27 cellular contexts compared by ENCODE assay signal in genomic region chr18:49045585-49045984, GRCh38.
A peak's percentile ranks its signal among the peaks of the same experiment; 100 is the strongest.
DNase-seq lines count a peak whose midpoint lies in the region; ATAC-seq and TF ChIP-seq lines count a peak whose summit lies in the region.
"Had no signal": no experiment of that assay in that cellular context is flagged by ENCODE, and none has a peak within 500 bp of the region (broad histone marks: within the 10 kb centered on the region; RNA-seq: fewer than 3 reads in every experiment).

No MANE protein-coding gene starts in this region.

- peaks cover 27% of the 10 kb centered on the region for H3K4me1 ChIP-seq in OCI-LY1 (ENCODE audit: insufficient read depth, low read length, severe bottlenecking)

- peak overlapping the region; percentile 47 for H3K27ac Mint-ChIP-seq in stimulated activated naive CD8-positive, alpha-beta T cell treated with anti-CD3 and anti-CD28 coated beads, Interleukin-15, Interleukin-2, amounts not matched to agents 100 ng/mL and 50 ng/mL, for 24 hours
- peak overlapping the region in 2 of 6 donors; percentile 19 to 60 for H3K27ac Mint-ChIP-seq in immature natural killer cell
- H3K27ac Mint-ChIP-seq in stimulated activated naive CD8-positive, alpha-beta T cell treated with anti-CD3 and anti-CD28 coated beads, Interleukin-15, amount 100 ng/mL, for 72 hours: peak overlapping the region; percentile 14 to 59
- H3K27ac Mint-ChIP-seq: activated CD4-positive, alpha-beta memory T cell treated with anti-CD3 and anti-CD28 coated beads, Interleukin-2, amount 10 ng/mL, durations not matched to agents 7 days and 5 days; IgD-negative memory B cell; memory B cell; type B pancreatic cell had no signal

- no peak overlapping the region for H3K4me2 ChIP-seq in OCI-LY1 (ENCODE audit: low read length)
- H3K4me2 ChIP-seq: A549 had no signal

- peaks cover 21% of the 10 kb centered on the region; the same call in 1 of the 2 replicates for H3K36me3 ChIP-seq in OCI-LY1 (ENCODE audit: insufficient read depth, low read length)

- no peak overlapping the region for H3K4me3 Mint-ChIP-seq in stimulated activated naive CD8-positive, alpha-beta T cell treated with anti-CD3 and anti-CD28 coated beads, Interleukin-15, Interleukin-2, amounts not matched to agents 100 ng/mL and 50 ng/mL, for 24 hours
- H3K4me3 Mint-ChIP-seq in immature natural killer cell: peak overlapping the region in 3 of 5 donors; percentile 22 to 43 (median 25)
- no peak overlapping the region for H3K4me3 Mint-ChIP-seq in stimulated activated naive CD8-positive, alpha-beta T cell treated with anti-CD3 and anti-CD28 coated beads, Interleukin-15, amount 100 ng/mL, for 72 hours
- H3K4me3 Mint-ChIP-seq: activated CD4-positive, alpha-beta memory T cell treated with anti-CD3 and anti-CD28 coated beads, Interleukin-2, amount 10 ng/mL, durations not matched to agents 7 days and 5 days; CD8-positive, alpha-beta memory T cell; IgD-negative memory B cell; memory B cell; type B pancreatic cell had no signal

- no peaks in the 10 kb centered on the region for H3K9me3 ChIP-seq in OCI-LY1 (ENCODE audit: low read length)
- H3K9me3 ChIP-seq: A549 had no signal

- no peaks in the 10 kb centered on the region for H3K27me3 Mint-ChIP-seq in stimulated activated naive CD8-positive, alpha-beta T cell treated with anti-CD3 and anti-CD28 coated beads, Interleukin-15, Interleukin-2, amounts not matched to agents 100 ng/mL and 50 ng/mL, for 24 hours
- H3K27me3 Mint-ChIP-seq in immature natural killer cell (ENCODE audit: low read depth in 3 of 3): peaks cover 0 to 3% (median 2%) of the 10 kb centered on the region in 3 donors
- H3K27me3 Mint-ChIP-seq in stimulated activated naive CD8-positive, alpha-beta T cell treated with anti-CD3 and anti-CD28 coated beads, Interleukin-15, amount 100 ng/mL, for 72 hours: no peaks in the 10 kb centered on the region
- H3K27me3 Mint-ChIP-seq: activated CD4-positive, alpha-beta memory T cell treated with anti-CD3 and anti-CD28 coated beads, Interleukin-2, amount 10 ng/mL, durations not matched to agents 7 days and 5 days; IgD-negative memory B cell; memory B cell; type B pancreatic cell had no signal

- DNase-seq in stimulated activated naive CD8-positive, alpha-beta T cell treated with anti-CD3 and anti-CD28 coated beads, Interleukin-15, Interleukin-2, amounts not matched to agents 100 U/mL and 50 U/mL, for 24 hours: no peak
- DNase-seq in immature natural killer cell: no peak
- DNase-seq in stimulated activated naive CD8-positive, alpha-beta T cell treated with anti-CD3 and anti-CD28 coated beads, Interleukin-15, amount 100 ng/mL, for 72 hours: no peak
- DNase-seq in posterior cingulate gyrus: no peak
- DNase-seq: activated CD4-positive, alpha-beta memory T cell treated with anti-CD3 and anti-CD28 coated beads, Interleukin-2, amount 10 ng/mL, durations not matched to agents 7 days and 5 days; activated effector memory CD4-positive, alpha-beta T cell treated with anti-CD3 and anti-CD28 coated beads, Interleukin-2, amount 50 U/mL, for 16 hours; AML-193; CD8-positive, alpha-beta memory T cell; cortex of kidney; DMS153; left colon; NCI-H1105; NCI-H187 treated with DMSO at 0.1 percent for 48 hours; NCI-H2171 treated with DMSO at 0.1 percent for 48 hours; NCI-H526; nucleus accumbens; SIG-M5; stimulated activated CD8-positive, alpha-beta memory T cell treated with anti-CD3 and anti-CD28 coated beads, Interleukin-4, amount 100 ng/mL, for 48 hours had no signal

- no peak overlapping the region for H3K4me3 ChIP-seq in OCI-LY1 (ENCODE audit: low read depth, low read length, poor library complexity, severe bottlenecking)
- H3K4me3 ChIP-seq: A549 had no signal

- no peak overlapping the region for H2AFZ ChIP-seq in OCI-LY1 (ENCODE audit: low read length)

- TF ChIP-seq CTCF in OCI-LY1 (IDR thresholded peaks at IDR 0.05; ENCODE audit: low read length): no peak

- H3K4me1 Mint-ChIP-seq in stimulated activated naive CD8-positive, alpha-beta T cell treated with anti-CD3 and anti-CD28 coated beads, Interleukin-15, Interleukin-2, amounts not matched to agents 100 ng/mL and 50 ng/mL, for 24 hours (ENCODE audit: low read depth): peaks cover 25% of the 10 kb centered on the region
- H3K4me1 Mint-ChIP-seq in immature natural killer cell: peaks cover 36 to 40% of the 10 kb centered on the region in 2 donors
- H3K4me1 Mint-ChIP-seq in stimulated activated naive CD8-positive, alpha-beta T cell treated with anti-CD3 and anti-CD28 coated beads, Interleukin-15, amount 100 ng/mL, for 72 hours: peaks cover 27% of the 10 kb centered on the region
- H3K4me1 Mint-ChIP-seq: IgD-negative memory B cell had no signal

- H4K20me1 ChIP-seq in OCI-LY1 (ENCODE audit: insufficient read depth, low read length): no peaks in the 10 kb centered on the region

- H3F3A ChIP-seq in OCI-LY1 (ENCODE audit: insufficient read depth, low read length): no peaks in the 10 kb centered on the region

- no peaks in the 10 kb centered on the region for H3K27me3 ChIP-seq in OCI-LY1 (ENCODE audit: insufficient read depth, low read length)

- H3K9me3 Mint-ChIP-seq in stimulated activated naive CD8-positive, alpha-beta T cell treated with anti-CD3 and anti-CD28 coated beads, Interleukin-15, Interleukin-2, amounts not matched to agents 100 ng/mL and 50 ng/mL, for 24 hours: peaks cover 3% of the 10 kb centered on the region
- no peaks in the 10 kb centered on the region for H3K9me3 Mint-ChIP-seq in immature natural killer cell
- peaks cover 0 to 4% of the 10 kb centered on the region in 2 donors for H3K9me3 Mint-ChIP-seq in stimulated activated naive CD8-positive, alpha-beta T cell treated with anti-CD3 and anti-CD28 coated beads, Interleukin-15, amount 100 ng/mL, for 72 hours
- H3K9me3 Mint-ChIP-seq: IgD-negative memory B cell, type B pancreatic cell had no signal

- no peaks in the 10 kb centered on the region for H3K79me2 ChIP-seq in OCI-LY1 (ENCODE audit: insufficient read depth, low read length)

- peaks cover 33% of the 10 kb centered on the region for H3K36me3 Mint-ChIP-seq in stimulated activated naive CD8-positive, alpha-beta T cell treated with anti-CD3 and anti-CD28 coated beads, Interleukin-15, Interleukin-2, amounts not matched to agents 100 ng/mL and 50 ng/mL, for 24 hours (ENCODE audit: low read depth)
- peaks cover 12 to 24% (median 23%) of the 10 kb centered on the region in 3 donors for H3K36me3 Mint-ChIP-seq in immature natural killer cell

- H3K9ac ChIP-seq in OCI-LY1 (ENCODE audit: low read length): peak overlapping the region; percentile 15; the same call in 1 of the 2 replicates

- ATAC-seq in stimulated activated naive CD8-positive, alpha-beta T cell treated with anti-CD3 and anti-CD28 coated beads, Interleukin-15, Interleukin-2, amounts not matched to agents 100 U/mL and 50 U/mL, for 24 hours: no peak
- ATAC-seq in stimulated activated naive CD8-positive, alpha-beta T cell treated with anti-CD3 and anti-CD28 coated beads, Interleukin-15, amount 100 ng/mL, for 72 hours: peak; percentile 31
- ATAC-seq in GM18867 (IDR thresholded peaks at IDR 0.05; ENCODE audit: unreplicated experiment) (no peak), GM18907 (IDR thresholded peaks at IDR 0.05; ENCODE audit: unreplicated experiment) (no peak)
- ATAC-seq: A549; activated CD4-positive, CD25-positive, alpha-beta regulatory T cell treated with anti-CD3 and anti-CD28 coated beads, Interleukin-2, amount 50 U/mL, for 24 hours had no signal

- H3K27ac ChIP-seq in OCI-LY1 (ENCODE audit: low read depth, low read length, poor library complexity, severe bottlenecking): peak overlapping the region; percentile 30
- H3K27ac ChIP-seq: A549 had no signal

- H3K9me2 ChIP-seq in OCI-LY1 (ENCODE audit: low read depth, low read length): no peaks in the 10 kb centered on the region

- intact Hi-C loops in posterior cingulate gyrus (cut with DNase I): no loop called here

Comparison
In these comparisons a context has a peak if more than half of its experiments do, and no peak if none do; other contexts are left out.
1. H3K4me3 Mint-ChIP-seq: peak in immature natural killer cell (3 of 5); none in stimulated activated naive CD8-positive, alpha-beta T cell treated with anti-CD3 and anti-CD28 coated beads, Interleukin-15, Interleukin-2, amounts not matched to agents 100 ng/mL and 50 ng/mL, for 24 hours (single experiment) and stimulated activated naive CD8-positive, alpha-beta T cell treated with anti-CD3 and anti-CD28 coated beads, Interleukin-15, amount 100 ng/mL, for 72 hours (0 of 2).